8 cellular contexts compared by ENCODE assay signal in the genomic region with DNA sequence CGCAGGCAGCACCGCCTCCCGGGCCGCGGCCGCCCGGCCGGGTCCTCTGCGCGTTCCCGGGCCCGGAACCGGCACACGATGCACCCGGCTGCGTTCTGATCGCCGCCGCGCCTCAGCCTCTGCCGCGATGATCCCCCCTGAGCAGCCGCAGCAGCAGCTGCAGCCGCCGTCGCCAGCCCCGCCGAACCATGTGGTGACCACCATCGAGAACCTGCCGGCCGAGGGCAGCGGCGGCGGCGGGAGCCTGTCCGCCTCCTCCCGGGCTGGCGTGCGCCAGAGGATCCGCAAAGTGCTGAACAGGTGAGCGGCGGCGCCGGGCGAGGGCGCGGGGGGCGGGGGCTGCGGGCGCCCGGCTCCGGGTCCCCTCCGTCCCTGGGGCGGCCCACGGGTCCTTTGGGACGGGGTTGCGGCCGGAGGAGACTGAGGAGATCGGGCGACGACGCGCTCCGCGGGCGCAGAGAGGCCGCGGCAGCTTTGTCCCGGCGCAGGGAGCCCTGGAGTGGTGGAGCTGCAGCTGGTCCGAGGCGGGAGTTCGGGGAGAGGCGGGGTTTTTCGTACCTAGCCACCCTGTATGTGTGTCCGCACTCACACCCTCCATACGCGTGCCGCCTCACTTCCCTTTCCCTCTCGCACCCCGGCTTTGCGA. TPM values are rescaled to one million over a fixed set of nuclear protein-coding genes. Genes with fewer than 3 reads are reported as not detected.
DNase-seq lines count a peak whose midpoint lies in the region; ATAC-seq and TF ChIP-seq lines count a peak whose summit lies in the region.

No MANE protein-coding gene starts in this region.

- WGBS in gastroesophageal sphincter (ENCODE audit: low coverage in 1 of 2), 2 donors: no CpG with 5 or more reads among the region's 82 CpGs

- POLR2A ChIA-PET in GM10248 (lab: Yijun Ruan, JAX): no interaction called here

- in situ Hi-C loops in HAP-1 (cut with MboI; ENCODE audit: low sequenced_read_pairs): no loop called here

- H3K9ac ChIP-seq in NT2/D1 (ENCODE audit: insufficient read length, low read depth): peak overlapping the region; percentile 74

- H3K9me3 Mint-ChIP-seq in progenitor cell of endocrine pancreas (ENCODE audit: low read depth): no peaks in the 10 kb centered on the region

- H3K27ac ChIP-seq in gastroesophageal sphincter: peak overlapping the region in 3 of 4 donors; percentile 51 to 74 (median 62)

- peaks cover 10% of the 10 kb centered on the region for H3K4me1 Mint-ChIP-seq in progenitor cell of endocrine pancreas (ENCODE audit: low read depth)

- no peak overlapping the region for H3K27ac Mint-ChIP-seq in progenitor cell of endocrine pancreas

- DNase-seq in GM10248 (ENCODE audit: extremely low spot score): peak; percentile 18
- DNase-seq in HAP-1 (ENCODE audit: low spot score in 2 of 2): peak; percentile 35 to 70
- no peak for DNase-seq in NT2/D1 (ENCODE audit: low read depth, low spot score)
- DNase-seq in progenitor cell of endocrine pancreas (ENCODE audit: low spot score, unreplicated experiment): peak; percentile 39
- no peak for DNase-seq in amniotic stem cell (lab: John Stamatoyannopoulos, UW)
- DNase-seq in NCI-H128 (lab: John Stamatoyannopoulos, UW; ENCODE audit: unreplicated experiment): no peak
- no peak for DNase-seq in ureter (ENCODE audit: low spot score)

- no peak for TF ChIP-seq EP300 in gastroesophageal sphincter (IDR thresholded peaks at IDR 0.05)

- TF ChIP-seq CTCF in GM10248 (IDR thresholded peaks at IDR 0.05; ENCODE audit: control extremely low read depth, extremely low read depth, low read depth, missing control alignments): no peak
- no peak for TF ChIP-seq CTCF in gastroesophageal sphincter (IDR thresholded peaks at IDR 0.05)
- peak; percentile 6 for TF ChIP-seq CTCF in progenitor cell of endocrine pancreas (IDR thresholded peaks at IDR 0.05; ENCODE audit: unreplicated experiment)

- H3K27me3 ChIP-seq in HAP-1 (ENCODE audit: low read depth) (peaks cover 8% of the 10 kb centered on the region; the same call in 1 of the 2 replicates), NT2/D1 (ENCODE audit: insufficient read depth, insufficient read length) (peaks cover 18% of the 10 kb centered on the region), gastroesophageal sphincter (peaks cover 63% of the 10 kb centered on the region)

- H3K27me3 Mint-ChIP-seq in progenitor cell of endocrine pancreas: peaks cover 40% of the 10 kb centered on the region

- CTCF ChIA-PET in GM10248 (lab: Yijun Ruan, JAX): interaction anchor here (1.0 to 1.4 kb wide), 3 partner anchors 10 to 19 kb away, joined by 3 to 4 read pairs (median 3); no protein-coding TSS in a partner anchor

- H3K4me3 ChIP-seq in HAP-1: peak overlapping the region; percentile 61
- peak overlapping the region; percentile 64 for H3K4me3 ChIP-seq in NT2/D1 (ENCODE audit: insufficient read length, low read depth)
- H3K4me3 ChIP-seq in gastroesophageal sphincter: peak overlapping the region; percentile 39 to 71

- H3K4me3 Mint-ChIP-seq in progenitor cell of endocrine pancreas (ENCODE audit: low read depth): peak overlapping the region; percentile 73

- no peaks in the 10 kb centered on the region for H3K36me3 Mint-ChIP-seq in progenitor cell of endocrine pancreas (ENCODE audit: insufficient read depth)

- H3K36me3 ChIP-seq in HAP-1 (replicated peaks) (no peaks in the 10 kb centered on the region), NT2/D1 (ENCODE audit: insufficient read depth, insufficient read length, low read length) (no peaks in the 10 kb centered on the region), gastroesophageal sphincter (no peaks in the 10 kb centered on the region)

- H3K4me1 ChIP-seq in HAP-1: peaks cover 6% of the 10 kb centered on the region
- H3K4me1 ChIP-seq in NT2/D1 (ENCODE audit: insufficient read depth, insufficient read length): peaks cover 3% of the 10 kb centered on the region
- H3K4me1 ChIP-seq in gastroesophageal sphincter: peaks cover 0 to 25% (median 10%) of the 10 kb centered on the region in 3 donors

- no peaks in the 10 kb centered on the region for H3K9me3 ChIP-seq in HAP-1
- H3K9me3 ChIP-seq in NT2/D1 (ENCODE audit: insufficient read depth, low read length): no peaks in the 10 kb centered on the region
- H3K9me3 ChIP-seq in gastroesophageal sphincter: no peaks in the 10 kb centered on the region

- TF ChIP-seq POLR2A in gastroesophageal sphincter (IDR thresholded peaks at IDR 0.05): no peak

- ATAC-seq in gastroesophageal sphincter: peak; percentile 20

RNA-seq across cellular contexts. Expression of a gene that starts 0.7 kb away (rescaled TPM):
- total RNA-seq in gastroesophageal sphincter (1 to 10 TPM; 4.3 to 7.4 (median 5.9) TPM), progenitor cell of endocrine pancreas (4.5 and 5.1 TPM in 2 replicates), ureter (0.91 TPM)

Comparison
In these comparisons a context has a peak if more than half of its experiments do, and no peak if none do; other contexts are left out.
1. DNase-seq: peak in GM10248 (single experiment), HAP-1 (2 of 2) and progenitor cell of endocrine pancreas (single experiment); none in NT2/D1 (single experiment), amniotic stem cell (single experiment), NCI-H128 (single experiment) and ureter (single experiment).
2. Peak in every context shown above with its lines, with median percentiles within 50 percentile points of each other: H3K4me3 ChIP-seq.